16 cellular contexts compared by ENCODE assay signal in genomic region chr5:3393122-3393963, GRCh38.
A peak's percentile ranks its signal among the peaks of the same experiment; 100 is the strongest.
DNase-seq lines count a peak whose midpoint lies in the region; ATAC-seq, FAIRE-seq and TF ChIP-seq lines count a peak whose summit lies in the region.
"Had no signal": no experiment of that assay in that cellular context is flagged by ENCODE, and none has a peak within 500 bp of the region (broad histone marks: within the 10 kb centered on the region; RNA-seq: fewer than 3 reads in every experiment).

No MANE protein-coding gene starts in this region.

- no peaks in the 10 kb centered on the region for H3K4me1 ChIP-seq in HepG2 (ENCODE audit: insufficient read depth, low read length)
- no peaks in the 10 kb centered on the region for H3K4me1 ChIP-seq in right lobe of liver
- H3K4me1 ChIP-seq in esophagus muscularis mucosa = no peaks in the 10 kb centered on the region
- peaks cover 30% of the 10 kb centered on the region for H3K4me1 ChIP-seq in neural progenitor cell

- H4K20me1 ChIP-seq in HepG2 (ENCODE audit: insufficient read depth, low read length) (no peaks in the 10 kb centered on the region), neural progenitor cell (ENCODE audit: low read depth) (peaks cover 31% of the 10 kb centered on the region)
- H4K20me1 ChIP-seq: BLaER1 treated with 17β-estradiol and CSF1 and Interleukin-3, amounts not matched to agents 10 nM and 100 nM had no signal

- H3K27me3 ChIP-seq in HepG2 (ENCODE audit: control insufficient read depth in 1 of 2, insufficient read depth in 2 of 2, low read length in 2 of 2) (no peaks in the 10 kb centered on the region), right lobe of liver (no peaks in the 10 kb centered on the region), esophagus muscularis mucosa (peaks cover 0 to 19% (median 0%) of the 10 kb centered on the region in 4 donors), neural progenitor cell (peaks cover 53% of the 10 kb centered on the region)
- H3K27me3 ChIP-seq: BLaER1 treated with 17β-estradiol and CSF1 and Interleukin-3, amounts not matched to agents 10 nM and 100 nM had no signal

- no peaks in the 10 kb centered on the region for H3K36me3 ChIP-seq in HepG2 (replicated peaks in 1 of 2; ENCODE audit: control insufficient read depth in 1 of 2, insufficient read depth in 2 of 2, low read length in 2 of 2)
- no peaks in the 10 kb centered on the region for H3K36me3 ChIP-seq in right lobe of liver
- H3K36me3 ChIP-seq in esophagus muscularis mucosa = no peaks in the 10 kb centered on the region
- H3K36me3 ChIP-seq in neural progenitor cell = no peaks in the 10 kb centered on the region
- H3K36me3 ChIP-seq: BLaER1 treated with 17β-estradiol and CSF1 and Interleukin-3, amounts not matched to agents 10 nM and 100 nM had no signal

- intact Hi-C loops in HepG2 (cut with micrococcal nuclease; ENCODE audit: unreplicated experiment) (no loop called here), right lobe of liver (cut with DNase I) (no loop called here), esophagus muscularis mucosa (cut with DNase I) (no loop called here)

- peaks cover 22% of the 10 kb centered on the region for H3K27me3 Mint-ChIP-seq in neural progenitor cell (ENCODE audit: insufficient read depth, low read depth)
- H3K27me3 Mint-ChIP-seq: B cell had no signal

- no peak for DNase-seq in HepG2 (ENCODE audit: low spot score)
- no peak for DNase-seq in right lobe of liver
- DNase-seq in esophagus muscularis mucosa (ENCODE audit: extremely low spot score) = peak; percentile 68
- DNase-seq in neural progenitor cell (ENCODE audit: low spot score) = peak; percentile 76
- no peak for DNase-seq in NCI-H2029 treated with DMSO at 0.1 percent for 48 hours (lab: John Stamatoyannopoulos, UW)
- no peak for DNase-seq in NCI-H510A (lab: John Stamatoyannopoulos, UW)
- no peak for DNase-seq in cerebellar cortex (ENCODE audit: low spot score)
- DNase-seq: Calu3; CD8-positive, alpha-beta T cell; DMS79 treated with DMSO at 0.1 percent for 48 hours; EL; GOT3 had no signal

- CTCF ChIA-PET in HepG2 (lab: Yijun Ruan, JAX; ENCODE audit: low intra/inter-chr PET ratio, low total read pairs) = no interaction called here

- no TSS peak for BruUV-seq in HepG2 (replicated peaks; lab: Mats Ljungman, UMichigan)

- H3K4me2 ChIP-seq in HepG2 (ENCODE audit: low read depth, low read length) (no peak overlapping the region), neural progenitor cell (peak overlapping the region; percentile 60)
- H3K4me2 ChIP-seq: BLaER1 treated with 17β-estradiol and CSF1 and Interleukin-3, amounts not matched to agents 10 nM and 100 nM had no signal

- WGBS in HepG2 (ENCODE audit: low lambda C conversion rate) = 26% methylated on average over 24 of the region's 30 CpGs
- WGBS in right lobe of liver (ENCODE audit: insufficient coverage, low coverage, low lambda C conversion rate, missing lambda C conversion rate) = 61% methylated on average over 23 of the region's 30 CpGs
- 72% methylated on average over 30 of the region's 30 CpGs for WGBS in esophagus muscularis mucosa

- H3K79me2 ChIP-seq in HepG2 (ENCODE audit: insufficient read depth, low read length) (no peaks in the 10 kb centered on the region), neural progenitor cell (ENCODE audit: low read depth) (no peaks in the 10 kb centered on the region)

- H3K27ac ChIP-seq in HepG2 (ENCODE audit: extremely low read length, insufficient read depth, low read length) (no peak overlapping the region), right lobe of liver (no peak overlapping the region), esophagus muscularis mucosa (replicated peaks in 1 of 4) (no peak overlapping the region), neural progenitor cell (no peak overlapping the region)
- H3K27ac ChIP-seq: BLaER1 treated with 17β-estradiol and CSF1 and Interleukin-3, amounts not matched to agents 10 nM and 100 nM had no signal

- TF ChIP-seq CTCF in HepG2 (CRISPR knock-in tag; IDR thresholded peaks at IDR 0.05) (no peak), right lobe of liver (IDR thresholded peaks at IDR 0.05) (no peak), esophagus muscularis mucosa (IDR thresholded peaks at IDR 0.05) (no peak), neural progenitor cell (IDR thresholded peaks at IDR 0.05) (no peak)

- peak overlapping the region; percentile 67 for H3K27ac Mint-ChIP-seq in neural progenitor cell
- H3K27ac Mint-ChIP-seq: B cell; CD8-positive, alpha-beta T cell had no signal

- H3K4me3 Mint-ChIP-seq in neural progenitor cell = no peak overlapping the region
- H3K4me3 Mint-ChIP-seq: B cell; CD8-positive, alpha-beta T cell had no signal

- ATAC-seq in HepG2 (no peak), right lobe of liver (no peak)
- ATAC-seq: CD8-positive, alpha-beta T cell; GM12878 had no signal

- no peak for FAIRE-seq in HepG2 (lab: Jason Lieb, UNC)
- FAIRE-seq: GM12878, HTR-8/SVneo had no signal

- H3K4me3 ChIP-seq in HepG2 (replicated peaks in 1 of 3; ENCODE audit: insufficient read depth in 1 of 3, low read depth in 2 of 3, low read length in 3 of 3) (no peak overlapping the region), right lobe of liver (no peak overlapping the region), esophagus muscularis mucosa (no peak overlapping the region), neural progenitor cell (no peak overlapping the region)
- H3K4me3 ChIP-seq: BLaER1 treated with 17β-estradiol and CSF1 and Interleukin-3, amounts not matched to agents 10 nM and 100 nM; GM12878 had no signal

- in situ Hi-C loops in HepG2 (cut with HindIII; ENCODE audit: extremely low pct_ligation_motif_present, low pct_unique_long_range_greater_than_20kb) = no loop called here

- H2AFZ ChIP-seq in HepG2 (ENCODE audit: low read length) = no peak overlapping the region
- no peak overlapping the region for H2AFZ ChIP-seq in neural progenitor cell (replicated peaks)

- peaks cover 37% of the 10 kb centered on the region for H3K4me1 Mint-ChIP-seq in neural progenitor cell
- H3K4me1 Mint-ChIP-seq: B cell had no signal

- H3K9me3 ChIP-seq in HepG2 (ENCODE audit: low read length) (no peaks in the 10 kb centered on the region), right lobe of liver (no peaks in the 10 kb centered on the region), esophagus muscularis mucosa (peaks cover 0 to 5% (median 2%) of the 10 kb centered on the region in 4 donors), neural progenitor cell (ENCODE audit: low read depth) (no peaks in the 10 kb centered on the region)

- H3K36me3 Mint-ChIP-seq in neural progenitor cell = no peaks in the 10 kb centered on the region
- H3K36me3 Mint-ChIP-seq: CD8-positive, alpha-beta T cell had no signal

- TF ChIP-seq EP300 in HepG2 (IDR thresholded peaks at IDR 0.05; ENCODE audit: low read depth in 2 of 2, low read length in 2 of 2) (no peak), HepG2 (CRISPR knock-in tag; IDR thresholded peaks at IDR 0.05; ENCODE audit: borderline replicate concordance) (no peak), esophagus muscularis mucosa (IDR thresholded peaks at IDR 0.05) (no peak)

- peaks cover 36% of the 10 kb centered on the region for H3F3A ChIP-seq in neural progenitor cell (ENCODE audit: low read depth)

- no peak for TF ChIP-seq RAD21 in HepG2 (CRISPR knock-in tag; IDR thresholded peaks at IDR 0.05)

- POLR2A ChIA-PET in HepG2 (lab: Yijun Ruan, JAX) = no interaction called here

- peaks cover 3% of the 10 kb centered on the region for H3K9me3 Mint-ChIP-seq in neural progenitor cell
- H3K9me3 Mint-ChIP-seq: CD8-positive, alpha-beta T cell had no signal

- H3K9ac ChIP-seq in HepG2 (ENCODE audit: insufficient read depth, low read depth, low read length) (no peak overlapping the region), neural progenitor cell (no peak overlapping the region)
- H3K9ac ChIP-seq: BLaER1 treated with 17β-estradiol and CSF1 and Interleukin-3, amounts not matched to agents 10 nM and 100 nM had no signal

- TF ChIP-seq POLR2A in HepG2 (IDR thresholded peaks at IDR 0.05; ENCODE audit: insufficient read depth in 1 of 2, low read depth in 2 of 2, low read length in 2 of 2) = no peak
- no peak for TF ChIP-seq POLR2A in right lobe of liver (IDR thresholded peaks at IDR 0.05)
- TF ChIP-seq POLR2A in esophagus muscularis mucosa (IDR thresholded peaks at IDR 0.05; ENCODE audit: low read depth) = no peak

TF ChIP-seq in HepG2, 621 proteins besides CTCF, POLR2A, EP300 and RAD21:
- TF ChIP-seq ZNF687 (CRISPR knock-in tag; IDR thresholded peaks at IDR 0.05) = no peak
- peak; percentile 12; the same call in 1 of the 2 replicates for TF ChIP-seq CREB1 (IDR thresholded peaks at IDR 0.05)
- no peak for TF ChIP-seq CREB1 (CRISPR knock-in tag; IDR thresholded peaks at IDR 0.05)

Comparison
In these comparisons a context has a peak if more than half of its experiments do, and no peak if none do; other contexts are left out.
1. DNase-seq: peak in esophagus muscularis mucosa (single experiment) and neural progenitor cell (single experiment); none in HepG2 (single experiment), right lobe of liver (0 of 3), NCI-H2029 treated with DMSO at 0.1 percent for 48 hours (single experiment), NCI-H510A (single experiment) and cerebellar cortex (single experiment).